In the genomic region with DNA sequence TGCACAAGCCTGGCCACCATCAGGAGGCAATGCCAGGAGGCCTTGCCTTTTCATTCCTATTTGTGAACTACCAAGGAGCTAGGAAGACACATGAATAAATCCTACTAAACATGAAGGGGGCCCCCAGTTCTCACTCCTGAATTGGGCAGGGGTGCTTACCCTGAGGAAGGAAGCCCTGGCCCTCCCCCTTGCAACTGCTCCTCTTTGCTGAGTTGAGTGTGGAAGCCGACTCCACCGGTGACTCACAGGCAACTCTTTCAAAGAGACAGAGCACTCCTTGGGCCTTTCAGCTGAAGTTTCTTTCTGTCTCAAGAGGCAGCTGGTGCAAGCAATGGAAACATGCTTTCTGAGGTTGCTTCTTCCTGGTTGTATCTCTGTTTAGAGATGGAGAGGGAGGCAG, we compare ENCODE assay signal across 36 cellular contexts. TPM values are rescaled to one million over a fixed set of nuclear protein-coding genes. Genes with fewer than 3 reads are reported as not detected.
DNase-seq lines count a peak whose midpoint lies in the region; TF ChIP-seq lines count a peak whose summit lies in the region.
"Had no signal": no experiment of that assay in that cellular context is flagged by ENCODE, and none has a peak within 500 bp of the region (broad histone marks: within the 10 kb centered on the region; RNA-seq: fewer than 3 reads in every experiment).

No MANE protein-coding gene starts in this region.

- H3K36me3 ChIP-seq in SK-N-SH (replicated peaks in 1 of 2; ENCODE audit: control insufficient read depth in 1 of 2, insufficient read depth in 2 of 2, low read length in 1 of 2), result no peaks in the 10 kb centered on the region
- H3K36me3 ChIP-seq: left lung had no signal

- peak; percentile 3 for DNase-seq in NCI-H2196 treated with DMSO at 0.1 percent for 48 hours (lab: John Stamatoyannopoulos, UW; ENCODE audit: unreplicated experiment)
- DNase-seq in NCI-H2196 (lab: John Stamatoyannopoulos, UW; ENCODE audit: unreplicated experiment), result no peak
- DNase-seq in dorsolateral prefrontal cortex, result peak in 3 of 10 donors; percentile 46 to 57 (median 48)
- DNase-seq in neural crest cell (ENCODE audit: low read depth, low spot score), result no peak
- no peak for DNase-seq in type B pancreatic cell (ENCODE audit: extremely low spot score, unreplicated experiment)
- no peak for DNase-seq in DMS 273 (lab: John Stamatoyannopoulos, UW; ENCODE audit: unreplicated experiment)
- DNase-seq in SK-N-SH, result no peak
- no peak for DNase-seq in ecto neural progenitor cell (ENCODE audit: low spot score)
- DNase-seq: activated CD4-positive, alpha-beta memory T cell treated with anti-CD3 and anti-CD28 coated beads, Interleukin-2, amount 10 ng/mL, durations not matched to agents 7 days and 5 days; activated CD4-positive, alpha-beta T cell treated with anti-CD3 and anti-CD28 coated beads for 1 hour; activated CD8-positive, alpha-beta memory T cell treated with anti-CD3 and anti-CD28 coated beads, Interleukin-2, amount 50 U/mL, for 48 hours; activated naive CD4-positive, alpha-beta T cell treated with anti-CD3 and anti-CD28 coated beads, Interleukin-2, amount 10 ng/mL, durations not matched to agents 7 days and 5 days; Calu3; effector memory CD4-positive, alpha-beta T cell; EL; KG1; NCI-H1105; NCI-H187 treated with DMSO at 0.1 percent for 48 hours; NCI-H526 treated with DMSO at 0.1 percent for 48 hours; substantia nigra had no signal

- H3K9me2 ChIP-seq in SK-N-SH, result no peaks in the 10 kb centered on the region

- TF ChIP-seq CTCF in dorsolateral prefrontal cortex (IDR thresholded peaks at IDR 0.05 in 54 of 56, conservative IDR thresholded peaks at IDR 0.05 in 2 of 56; ENCODE audit: low read depth in 1 of 56, partially characterized antibody in 56 of 56) (no peak), neural crest cell (conservative IDR thresholded peaks at IDR 0.05) (no peak), type B pancreatic cell (conservative IDR thresholded peaks at IDR 0.05) (no peak), SK-N-SH (IDR thresholded peaks at IDR 0.05) (no peak)

- H3K9me3 ChIP-seq in SK-N-SH, result no peaks in the 10 kb centered on the region
- H3K9me3 ChIP-seq: left lung had no signal

- no peaks in the 10 kb centered on the region for H3K79me2 ChIP-seq in SK-N-SH (ENCODE audit: insufficient read depth)

- no peaks in the 10 kb centered on the region for H3F3A ChIP-seq in SK-N-SH (replicated peaks; ENCODE audit: insufficient read depth)

- TF ChIP-seq RAD21 in SK-N-SH (IDR thresholded peaks at IDR 0.05; ENCODE audit: low read length), result no peak

- no peak overlapping the region for H3K9ac ChIP-seq in SK-N-SH

- no peaks in the 10 kb centered on the region for H3K9me3 Mint-ChIP-seq in neural crest cell
- no peaks in the 10 kb centered on the region for H3K9me3 Mint-ChIP-seq in type B pancreatic cell
- H3K9me3 Mint-ChIP-seq: activated naive CD4-positive, alpha-beta T cell treated with anti-CD3 and anti-CD28 coated beads, Interleukin-2, amount 10 ng/mL, durations not matched to agents 7 days and 5 days had no signal

- POLR2A ChIA-PET in SK-N-SH (lab: Yijun Ruan, JAX), result no interaction called here

- H3K4me1 Mint-ChIP-seq in neural crest cell (peaks cover 24% of the 10 kb centered on the region), type B pancreatic cell (ENCODE audit: unreplicated experiment) (peaks cover 15% of the 10 kb centered on the region)
- H3K4me1 Mint-ChIP-seq: activated CD4-positive, alpha-beta memory T cell treated with anti-CD3 and anti-CD28 coated beads, Interleukin-2, amount 10 ng/mL, durations not matched to agents 7 days and 5 days; activated naive CD4-positive, alpha-beta T cell treated with anti-CD3 and anti-CD28 coated beads, Interleukin-2, amount 10 ng/mL, durations not matched to agents 7 days and 5 days; activated T-helper 17 cell treated with anti-CD3 and anti-CD28 coated beads, Interleukin-2, amount 50 U/mL, for 72 hours; CD14-positive monocyte; stimulated activated memory B cell treated with anti-CD40 and anti-IgM and Interleukin-4, amounts not matched to agents 10 μg/mL and 1 μg/mL and 100 μg/mL, for 72 hours had no signal

- H3K4me2 ChIP-seq in SK-N-SH, result no peak overlapping the region

- H3K4me3 ChIP-seq in dorsolateral prefrontal cortex, result peak overlapping the region in 52 of 59 donors; percentile 0 to 70 (median 53)
- no peak overlapping the region for H3K4me3 ChIP-seq in SK-N-SH (ENCODE audit: low read depth in 2 of 2, low read length in 1 of 2)
- H3K4me3 ChIP-seq: GM12878, left lung had no signal

- no peak overlapping the region for H3K27ac Mint-ChIP-seq in neural crest cell (ENCODE audit: unreplicated experiment)
- no peak overlapping the region for H3K27ac Mint-ChIP-seq in type B pancreatic cell
- H3K27ac Mint-ChIP-seq: activated CD4-positive, alpha-beta memory T cell treated with anti-CD3 and anti-CD28 coated beads, Interleukin-2, amount 10 ng/mL, durations not matched to agents 7 days and 5 days; activated naive CD4-positive, alpha-beta T cell treated with anti-CD3 and anti-CD28 coated beads, Interleukin-2, amount 10 ng/mL, durations not matched to agents 7 days and 5 days; activated T-helper 17 cell treated with anti-CD3 and anti-CD28 coated beads, Interleukin-2, amount 50 U/mL, for 72 hours; CD14-positive monocyte; stimulated activated memory B cell treated with anti-CD40 and anti-IgM and Interleukin-4, amounts not matched to agents 10 μg/mL and 1 μg/mL and 100 μg/mL, for 72 hours had no signal

- H3K27me3 Mint-ChIP-seq in neural crest cell (ENCODE audit: low read depth), result peaks cover 42% of the 10 kb centered on the region
- H3K27me3 Mint-ChIP-seq in type B pancreatic cell, result peaks cover 66% of the 10 kb centered on the region
- H3K27me3 Mint-ChIP-seq: activated CD4-positive, alpha-beta memory T cell treated with anti-CD3 and anti-CD28 coated beads, Interleukin-2, amount 10 ng/mL, durations not matched to agents 7 days and 5 days; activated T-helper 17 cell treated with anti-CD3 and anti-CD28 coated beads, Interleukin-2, amount 50 U/mL, for 72 hours had no signal

- H2AFZ ChIP-seq in SK-N-SH (ENCODE audit: low read depth), result no peak overlapping the region

- CTCF ChIA-PET in SK-N-SH (lab: Yijun Ruan, JAX), result interaction anchor here (1.2 to 4.0 kb wide), 4 partner anchors 11 to 83 kb away, joined by 3 to 29 read pairs (median 6); no protein-coding TSS in a partner anchor

- H3K4me1 ChIP-seq in SK-N-SH (ENCODE audit: control insufficient read depth in 1 of 2, insufficient read depth in 2 of 2, low read depth in 1 of 2, low read length in 1 of 2), result no peaks in the 10 kb centered on the region; a peak in 1 of 4 replicates
- H3K4me1 ChIP-seq: left lung had no signal

- intact Hi-C loops in dorsolateral prefrontal cortex (cut with DNase I), result loop anchor here in 1 of 2 donors (10.0 kb wide), 1 partner anchor 82 kb away; no protein-coding TSS in a partner anchor

- H3K4me3 Mint-ChIP-seq in neural crest cell, result peak overlapping the region; percentile 84
- peak overlapping the region; percentile 84 for H3K4me3 Mint-ChIP-seq in type B pancreatic cell
- H3K4me3 Mint-ChIP-seq: activated CD4-positive, alpha-beta memory T cell treated with anti-CD3 and anti-CD28 coated beads, Interleukin-2, amount 10 ng/mL, durations not matched to agents 7 days and 5 days; activated naive CD4-positive, alpha-beta T cell treated with anti-CD3 and anti-CD28 coated beads, Interleukin-2, amount 10 ng/mL, durations not matched to agents 7 days and 5 days; activated T-helper 17 cell treated with anti-CD3 and anti-CD28 coated beads, Interleukin-2, amount 50 U/mL, for 72 hours; stimulated activated memory B cell treated with anti-CD40 and anti-IgM and Interleukin-4, amounts not matched to agents 10 μg/mL and 1 μg/mL and 100 μg/mL, for 72 hours had no signal

- 50% methylated on average over 2 of the region's 2 CpGs for WGBS in SK-N-SH (ENCODE audit: low lambda C conversion rate)

- H3K27me3 ChIP-seq in dorsolateral prefrontal cortex (peaks cover 0 to 43% (median 10%) of the 10 kb centered on the region in 45 donors), SK-N-SH (ENCODE audit: insufficient read depth) (no peaks in the 10 kb centered on the region)

- H3K27ac ChIP-seq in dorsolateral prefrontal cortex (peak overlapping the region in 38 of 59 donors; percentile 1 to 90 (median 64)), SK-N-SH (ENCODE audit: low read depth in 2 of 2, low read length in 1 of 2) (no peak overlapping the region)
- H3K27ac ChIP-seq: HL-60, left lung had no signal

- TF ChIP-seq EP300 in SK-N-SH (IDR thresholded peaks at IDR 0.05; ENCODE audit: borderline replicate concordance in 1 of 2, low read depth in 1 of 2, low read length in 1 of 2), result no peak

- H3K36me3 Mint-ChIP-seq in neural crest cell (ENCODE audit: low read depth), result no peaks in the 10 kb centered on the region
- H3K36me3 Mint-ChIP-seq in type B pancreatic cell, result no peaks in the 10 kb centered on the region
- H3K36me3 Mint-ChIP-seq: activated naive CD4-positive, alpha-beta T cell treated with anti-CD3 and anti-CD28 coated beads, Interleukin-2, amount 10 ng/mL, durations not matched to agents 7 days and 5 days; CD14-positive monocyte; stimulated activated memory B cell treated with anti-CD40 and anti-IgM and Interleukin-4, amounts not matched to agents 10 μg/mL and 1 μg/mL and 100 μg/mL, for 72 hours had no signal

- no peaks in the 10 kb centered on the region for H4K20me1 ChIP-seq in SK-N-SH (ENCODE audit: insufficient read depth)

TF ChIP-seq in SK-N-SH, 30 proteins besides CTCF, POLR2A, EP300 and RAD21:
- no peak for TF ChIP-seq MXI1 (IDR thresholded peaks at IDR 0.05; ENCODE audit: low read depth, low read length)
- TF ChIP-seq FOXJ3 (CRISPR knock-in tag; IDR thresholded peaks at IDR 0.05), result no peak
- no peak for TF ChIP-seq JUND (IDR thresholded peaks at IDR 0.05)
- TF ChIP-seq POLR2AphosphoS5 (IDR thresholded peaks at IDR 0.05; ENCODE audit: low read depth, low read length), result no peak

RNA-seq across cellular contexts. Expression of a gene that starts 1.7 kb away (rescaled TPM):
- total RNA-seq in dorsolateral prefrontal cortex, result 10 to 100 TPM; 11.9 to 46.0 (median 28.2) TPM
- 4.5 and 5.2 TPM in 2 replicates for total RNA-seq in neural crest cell
- total RNA-seq in type B pancreatic cell (ENCODE audit: low replicate concordance), result 2.0 and 2.6 TPM in 2 replicates
- not detected in 2 replicates for polyA plus RNA-seq in SK-N-SH (2012; rRNA removed)
- polyA plus RNA-seq in SK-N-SH (2012; cell fraction: cytosol; rRNA removed), result not detected in 2 replicates
- polyA plus RNA-seq in SK-N-SH (2012; cell fraction: nucleus; rRNA removed), result under 0.01 TPM in 1 of 2 replicates, not detected in the other
- total RNA-seq: A172; activated CD4-positive, alpha-beta memory T cell treated with anti-CD3 and anti-CD28 coated beads, Interleukin-2, amount 10 ng/mL, durations not matched to agents 7 days and 5 days; activated T-helper 17 cell treated with anti-CD3 and anti-CD28 coated beads, Interleukin-2, amount 50 U/mL, for 72 hours; Calu3; glomerular endothelial cell; GM12878; H4; MCF 10A; mesenteric fat pad; osteoblast; renal cortical epithelial cell; Right ventricle myocardium inferior; T-helper 2 cell treated with Interferon-gamma antibody and Interleukin-4, amounts not matched to agents 100 ng/mL and 5 ng/mL, for 36 hours had no signal
- polyA plus RNA-seq: CD14-positive monocyte, urinary bladder had no signal

Comparison
In these comparisons a context has a peak if more than half of its experiments do, and no peak if none do; other contexts are left out.
1. H3K27ac ChIP-seq: peak in dorsolateral prefrontal cortex (38 of 59); none in SK-N-SH (0 of 2).
2. H3K4me3 ChIP-seq: peak in dorsolateral prefrontal cortex (52 of 59); none in SK-N-SH (0 of 2).